Comparison of ENCODE assay signal across 1 cellular context in the genomic region with DNA sequence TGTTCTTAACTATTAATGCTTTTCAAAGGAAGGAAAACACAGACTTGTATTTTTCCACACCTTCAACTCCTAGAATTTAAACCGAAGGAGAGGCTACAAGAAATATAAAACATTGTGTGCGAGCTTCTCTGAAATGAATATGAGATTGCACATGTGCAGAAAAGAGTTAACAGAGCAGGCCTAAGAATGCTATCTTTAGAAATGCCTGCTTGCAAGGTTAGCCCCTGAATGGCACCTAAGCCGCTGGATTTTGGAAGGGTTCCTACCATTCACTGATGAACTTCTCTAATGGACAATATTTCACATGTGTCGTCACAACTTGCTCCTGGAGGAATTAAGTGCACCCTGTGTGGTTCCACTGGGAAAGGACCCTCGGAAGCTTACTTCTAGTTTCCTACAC.
TF ChIP-seq lines count a peak whose summit lies in the region.

No MANE protein-coding gene starts in this region.

TF ChIP-seq in K562, 482 proteins besides CTCF, POLR2A, EP300 and RAD21 (continued from another document):
- TF ChIP-seq, protein P1, sequence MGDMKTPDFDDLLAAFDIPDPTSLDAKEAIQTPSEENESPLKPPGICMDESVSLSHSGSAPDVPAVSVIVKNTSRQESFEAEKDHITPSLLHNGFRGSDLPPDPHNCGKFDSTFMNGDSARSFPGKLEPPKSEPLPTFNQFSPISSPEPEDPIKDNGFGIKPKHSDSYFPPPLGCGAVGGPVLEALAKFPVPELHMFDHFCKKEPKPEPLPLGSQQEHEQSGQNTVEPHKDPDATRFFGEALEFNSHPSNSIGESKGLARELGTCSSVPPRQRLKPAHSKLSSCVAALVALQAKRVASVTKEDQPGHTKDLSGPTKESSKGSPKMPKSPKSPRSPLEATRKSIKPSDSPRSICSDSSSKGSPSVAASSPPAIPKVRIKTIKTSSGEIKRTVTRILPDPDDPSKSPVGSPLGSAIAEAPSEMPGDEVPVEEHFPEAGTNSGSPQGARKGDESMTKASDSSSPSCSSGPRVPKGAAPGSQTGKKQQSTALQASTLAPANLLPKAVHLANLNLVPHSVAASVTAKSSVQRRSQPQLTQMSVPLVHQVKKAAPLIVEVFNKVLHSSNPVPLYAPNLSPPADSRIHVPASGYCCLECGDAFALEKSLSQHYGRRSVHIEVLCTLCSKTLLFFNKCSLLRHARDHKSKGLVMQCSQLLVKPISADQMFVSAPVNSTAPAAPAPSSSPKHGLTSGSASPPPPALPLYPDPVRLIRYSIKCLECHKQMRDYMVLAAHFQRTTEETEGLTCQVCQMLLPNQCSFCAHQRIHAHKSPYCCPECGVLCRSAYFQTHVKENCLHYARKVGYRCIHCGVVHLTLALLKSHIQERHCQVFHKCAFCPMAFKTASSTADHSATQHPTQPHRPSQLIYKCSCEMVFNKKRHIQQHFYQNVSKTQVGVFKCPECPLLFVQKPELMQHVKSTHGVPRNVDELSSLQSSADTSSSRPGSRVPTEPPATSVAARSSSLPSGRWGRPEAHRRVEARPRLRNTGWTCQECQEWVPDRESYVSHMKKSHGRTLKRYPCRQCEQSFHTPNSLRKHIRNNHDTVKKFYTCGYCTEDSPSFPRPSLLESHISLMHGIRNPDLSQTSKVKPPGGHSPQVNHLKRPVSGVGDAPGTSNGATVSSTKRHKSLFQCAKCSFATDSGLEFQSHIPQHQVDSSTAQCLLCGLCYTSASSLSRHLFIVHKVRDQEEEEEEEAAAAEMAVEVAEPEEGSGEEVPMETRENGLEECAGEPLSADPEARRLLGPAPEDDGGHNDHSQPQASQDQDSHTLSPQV (IDR thresholded peaks at IDR 0.05), result 0 out of 2 replicates have a peak, but pooled peaks have one; percentile 30
